Comparison of ENCODE assay signal across 11 cellular contexts in genomic region chr17:39702901-39703893, GRCh38. TPM values are rescaled to one million over a fixed set of nuclear protein-coding genes. Genes with fewer than 3 reads are reported as not detected.
DNase-seq lines count a peak whose midpoint lies in the region; ATAC-seq and TF ChIP-seq lines count a peak whose summit lies in the region.
"Had no signal": no experiment of that assay in that cellular context is flagged by ENCODE, and none has a peak within 500 bp of the region (broad histone marks: within the 10 kb centered on the region; RNA-seq: fewer than 3 reads in every experiment).

No MANE protein-coding gene starts in this region.

- intact Hi-C loops in CD4-positive, alpha-beta memory T cell (cut with micrococcal nuclease), result no loop called here

- H3K4me1 Mint-ChIP-seq in progenitor cell of endocrine pancreas (ENCODE audit: low read depth), result peaks cover 47% of the 10 kb centered on the region
- H3K4me1 Mint-ChIP-seq in CD4-positive, alpha-beta memory T cell, result peaks cover 13 to 43% (median 24%) of the 10 kb centered on the region in 4 donors

- H3K36me3 Mint-ChIP-seq in progenitor cell of endocrine pancreas (ENCODE audit: insufficient read depth), result peaks cover 3% of the 10 kb centered on the region
- no peaks in the 10 kb centered on the region for H3K36me3 Mint-ChIP-seq in CD4-positive, alpha-beta memory T cell

- no peaks in the 10 kb centered on the region for H3K27me3 Mint-ChIP-seq in progenitor cell of endocrine pancreas
- H3K27me3 Mint-ChIP-seq in CD4-positive, alpha-beta memory T cell, result peaks cover 19 to 28% of the 10 kb centered on the region in 2 donors

- H3K36me3 ChIP-seq in CD4-positive, alpha-beta memory T cell (ENCODE audit: insufficient read depth, low read length), result no peaks in the 10 kb centered on the region

- no peaks in the 10 kb centered on the region for H3K9me3 ChIP-seq in CD4-positive, alpha-beta memory T cell (ENCODE audit: control insufficient read depth in 1 of 2, low read length in 2 of 2)

- no peak overlapping the region for H3K4me3 ChIP-seq in GM12865 (ENCODE audit: low read depth, low read length)
- no peak overlapping the region for H3K4me3 ChIP-seq in fibroblast of villous mesenchyme (ENCODE audit: low read depth, low read length)
- H3K4me3 ChIP-seq in CD4-positive, alpha-beta memory T cell (ENCODE audit: low read length in 2 of 2), result no peak overlapping the region

- CTCF ChIA-PET in CD4-positive, alpha-beta memory T cell (lab: Charles Lee; ENCODE audit: partially characterized antibody), result no interaction called here

- H3K4me1 ChIP-seq in CD4-positive, alpha-beta memory T cell (ENCODE audit: insufficient read depth, low read length), result peaks cover 19% of the 10 kb centered on the region
- peaks cover 14% of the 10 kb centered on the region for H3K4me1 ChIP-seq in foreskin keratinocyte

- ATAC-seq in GM19452 (IDR thresholded peaks at IDR 0.05; ENCODE audit: unreplicated experiment) (no peak), foreskin keratinocyte (no peak)

- no peak overlapping the region for H3K27ac ChIP-seq in CD4-positive, alpha-beta memory T cell (ENCODE audit: low read depth, low read length)
- H3K27ac ChIP-seq in foreskin keratinocyte, result no peak overlapping the region

- TF ChIP-seq CTCF in GM12865 (IDR thresholded peaks at IDR 0.05; ENCODE audit: insufficient read depth, low read depth, low read length, missing control alignments), result no peak
- TF ChIP-seq CTCF in fibroblast of villous mesenchyme (IDR thresholded peaks at IDR 0.05; ENCODE audit: insufficient read depth, low read depth, low read length), result no peak
- TF ChIP-seq CTCF in progenitor cell of endocrine pancreas (IDR thresholded peaks at IDR 0.05; ENCODE audit: unreplicated experiment), result no peak
- TF ChIP-seq CTCF in foreskin keratinocyte (conservative IDR thresholded peaks at IDR 0.05), result no peak

- peak overlapping the region; percentile 46 for H3K4me3 Mint-ChIP-seq in progenitor cell of endocrine pancreas (ENCODE audit: low read depth)
- H3K4me3 Mint-ChIP-seq in CD4-positive, alpha-beta memory T cell, result peak overlapping the region in 1 of 8 donors; percentile 39

- peak; percentile 62 for DNase-seq in GM12865 (ENCODE audit: low read depth)
- DNase-seq in NCI-H2029 treated with DMSO at 0.1 percent for 48 hours (lab: John Stamatoyannopoulos, UW), result peak; percentile 42
- peak; percentile 63 for DNase-seq in fibroblast of villous mesenchyme (ENCODE audit: low read depth)
- DNase-seq in progenitor cell of endocrine pancreas (ENCODE audit: low spot score, unreplicated experiment), result no peak
- no peak for DNase-seq in CD4-positive, alpha-beta memory T cell
- no peak for DNase-seq in foreskin keratinocyte
- no peak for DNase-seq in AML-193 (lab: John Stamatoyannopoulos, UW)
- DNase-seq: DMS 273 treated with DMSO at 0.1 percent for 48 hours, NCI-H1092 treated with DMSO at 0.1 percent for 48 hours, substantia nigra had no signal

- POLR2A ChIA-PET in CD4-positive, alpha-beta memory T cell (lab: Charles Lee; ENCODE audit: partially characterized antibody), result interaction anchor here (1.0 kb wide), 1 partner anchor 15 kb away, joined by 5 read pairs; the partner anchor contains the start of gene PGAP3

- H3K27ac Mint-ChIP-seq in progenitor cell of endocrine pancreas, result peak overlapping the region; percentile 39
- H3K27ac Mint-ChIP-seq in CD4-positive, alpha-beta memory T cell, result no peak overlapping the region

- H3K9me3 Mint-ChIP-seq in progenitor cell of endocrine pancreas (ENCODE audit: low read depth), result no peaks in the 10 kb centered on the region
- H3K9me3 Mint-ChIP-seq in CD4-positive, alpha-beta memory T cell, result no peaks in the 10 kb centered on the region

- H3K27me3 ChIP-seq in CD4-positive, alpha-beta memory T cell (ENCODE audit: insufficient read depth, low read length), result peaks cover 3% of the 10 kb centered on the region
- H3K27me3 ChIP-seq in foreskin keratinocyte, result no peaks in the 10 kb centered on the region

RNA-seq across cellular contexts. Expression of gene ERBB2, which starts 3.3 kb away (rescaled TPM):
- total RNA-seq in fibroblast of villous mesenchyme, result 42.2 and 47.1 TPM in 2 replicates
- total RNA-seq in progenitor cell of endocrine pancreas, result 136 and 152 TPM in 2 replicates
- total RNA-seq in CD4-positive, alpha-beta memory T cell, result 1 to 10 TPM; 4.1 to 4.5 TPM
- polyA plus RNA-seq in CD4-positive, alpha-beta memory T cell, result under 1 TPM in 1 of 2 donors, not detected in 1; 0.55 TPM
- total RNA-seq in foreskin keratinocyte, result 38.8 and 39.2 TPM in 2 replicates
- polyA plus RNA-seq in foreskin keratinocyte, result 20.9 and 22.2 TPM in 2 replicates

RNA-seq across cellular contexts. Expression of gene PGAP3, which starts 15.3 kb away (rescaled TPM):
- total RNA-seq in fibroblast of villous mesenchyme (4.7 and 7.7 TPM in 2 replicates), progenitor cell of endocrine pancreas (38.7 and 40.1 TPM in 2 replicates), foreskin keratinocyte (3.3 and 4.6 TPM in 2 replicates)
- 10 to 100 TPM; 29.6 to 30.5 TPM for total RNA-seq in CD4-positive, alpha-beta memory T cell
- 10 to 100 TPM; 22.1 to 26.5 TPM for polyA plus RNA-seq in CD4-positive, alpha-beta memory T cell
- 4.3 TPM in 2 replicates for polyA plus RNA-seq in foreskin keratinocyte

RNA-seq across cellular contexts. Expression of gene MIEN1, which starts 27.1 kb away (rescaled TPM):
- 19.0 and 30.3 TPM in 2 replicates for total RNA-seq in fibroblast of villous mesenchyme
- 43.4 and 48.0 TPM in 2 replicates for total RNA-seq in progenitor cell of endocrine pancreas
- 10 to 100 TPM; 35.8 TPM for total RNA-seq in CD4-positive, alpha-beta memory T cell
- 10 to 100 TPM; 90.8 to 96.6 TPM for polyA plus RNA-seq in CD4-positive, alpha-beta memory T cell
- total RNA-seq in foreskin keratinocyte, result 57.1 and 61.6 TPM in 2 replicates
- polyA plus RNA-seq in foreskin keratinocyte, result 78.4 and 83.5 TPM in 2 replicates

RNA-seq across cellular contexts. Expression of gene GRB7, which starts 34.5 kb away (rescaled TPM):
- 0.97 and 1.3 TPM in 2 replicates for total RNA-seq in fibroblast of villous mesenchyme
- 28.8 and 29.9 TPM in 2 replicates for total RNA-seq in progenitor cell of endocrine pancreas
- total RNA-seq in CD4-positive, alpha-beta memory T cell, result not detected
- not detected for polyA plus RNA-seq in CD4-positive, alpha-beta memory T cell
- total RNA-seq in foreskin keratinocyte, result 15.6 and 16.2 TPM in 2 replicates
- 14.3 and 14.4 TPM in 2 replicates for polyA plus RNA-seq in foreskin keratinocyte

RNA-seq across cellular contexts. Expression of gene PNMT, which starts 34.9 kb away (rescaled TPM):
- total RNA-seq in fibroblast of villous mesenchyme, result not detected in 2 replicates
- 2.5 and 3.1 TPM in 2 replicates for total RNA-seq in progenitor cell of endocrine pancreas
- under 1 TPM in 1 of 2 experiments, not detected in 1; 0.55 TPM for total RNA-seq in CD4-positive, alpha-beta memory T cell
- not detected for polyA plus RNA-seq in CD4-positive, alpha-beta memory T cell
- not detected in 2 replicates for total RNA-seq in foreskin keratinocyte
- 0.06 TPM in 2 replicates for polyA plus RNA-seq in foreskin keratinocyte

Comparison
In these comparisons a context has a peak if more than half of its experiments do, and no peak if none do; other contexts are left out.
1. DNase-seq: peak in GM12865 (single experiment), NCI-H2029 treated with DMSO at 0.1 percent for 48 hours (single experiment) and fibroblast of villous mesenchyme (single experiment); none in progenitor cell of endocrine pancreas (single experiment), CD4-positive, alpha-beta memory T cell (0 of 5), foreskin keratinocyte (0 of 2) and AML-193 (0 of 2).